Comparison of ENCODE assay signal across 8 cellular contexts in genomic region chr13:106349080-106349841, GRCh38.
DNase-seq lines count a peak whose midpoint lies in the region; ATAC-seq and TF ChIP-seq lines count a peak whose summit lies in the region.

No MANE protein-coding gene starts in this region.

- H3K4me1 ChIP-seq in ES-I3 (ENCODE audit: insufficient read depth, low read length) (peaks cover 27% of the 10 kb centered on the region), esophagus (ENCODE audit: control insufficient read depth in 2 of 2, insufficient read depth in 2 of 2, low read length in 1 of 2) (no peaks in the 10 kb centered on the region), ovary (ENCODE audit: insufficient read depth) (no peaks in the 10 kb centered on the region)

- H3K4me1 Mint-ChIP-seq in activated T-cell treated with anti-CD3 and anti-CD28 coated beads, Interleukin-2, amount 50 U/mL, for 72 hours (ENCODE audit: low read depth) = no peaks in the 10 kb centered on the region

- ATAC-seq in HG03159 (IDR thresholded peaks at IDR 0.05; ENCODE audit: unreplicated experiment) = no peak
- no peak for ATAC-seq in stimulated activated naive CD8-positive, alpha-beta T cell treated with anti-CD3 and anti-CD28 coated beads, Interleukin-15, Interleukin-2, amounts not matched to agents 100 U/mL and 50 U/mL, for 24 hours
- ATAC-seq in activated T-cell treated with anti-CD3 and anti-CD28 coated beads, Interleukin-2, amount 50 U/mL, for 72 hours (replicated peaks in 1 of 2) = no peak

- H3K9me3 Mint-ChIP-seq in activated T-cell treated with anti-CD3 and anti-CD28 coated beads, Interleukin-2, amount 50 U/mL, for 72 hours = no peaks in the 10 kb centered on the region

- DNase-seq in NCI-H510A (lab: John Stamatoyannopoulos, UW) (peak; percentile 59), ovary (peak in 1 of 5 donors; percentile 32), erythroblast (lab: John Stamatoyannopoulos, UW) (no peak)
- DNase-seq in stimulated activated naive CD8-positive, alpha-beta T cell treated with anti-CD3 and anti-CD28 coated beads, Interleukin-15, Interleukin-2, amounts not matched to agents 100 U/mL and 50 U/mL, for 24 hours = no peak
- no peak for DNase-seq in activated T-cell treated with anti-CD3 and anti-CD28 coated beads, Interleukin-2, amount 50 U/mL, for 72 hours

- intact Hi-C loops in ovary (cut with DNase I) = no loop called here

- TF ChIP-seq POLR2A in ovary (IDR thresholded peaks at IDR 0.05) = no peak
- TF ChIP-seq POLR2A in erythroblast (IDR thresholded peaks at IDR 0.05; ENCODE audit: low read length) = no peak

- TF ChIP-seq CTCF in ovary (IDR thresholded peaks at IDR 0.05) = no peak

- peak overlapping the region; percentile 57 to 60 for H3K27ac ChIP-seq in esophagus (ENCODE audit: low read depth in 2 of 2, low read length in 1 of 2)
- H3K27ac ChIP-seq in ovary = no peak overlapping the region

- no peak overlapping the region for H3K4me3 Mint-ChIP-seq in activated T-cell treated with anti-CD3 and anti-CD28 coated beads, Interleukin-2, amount 50 U/mL, for 72 hours

- WGBS in esophagus, 2 donors = 4 to 5% methylated on average over 29 of the region's 29 CpGs
- 5 to 8% (median 6%) methylated on average over 29 of the region's 29 CpGs for WGBS in ovary, 3 donors

- H3K9ac ChIP-seq in ES-I3 (ENCODE audit: low read depth, low read length) = peak overlapping the region; percentile 46; the same call in 1 of the 2 replicates

- no peak for TF ChIP-seq EP300 in ovary (IDR thresholded peaks at IDR 0.05)

- peaks cover 36% of the 10 kb centered on the region for H3K27me3 Mint-ChIP-seq in activated T-cell treated with anti-CD3 and anti-CD28 coated beads, Interleukin-2, amount 50 U/mL, for 72 hours (ENCODE audit: low read depth)

- H3K36me3 Mint-ChIP-seq in activated T-cell treated with anti-CD3 and anti-CD28 coated beads, Interleukin-2, amount 50 U/mL, for 72 hours (ENCODE audit: insufficient read depth in 2 of 2) = no peaks in the 10 kb centered on the region

- no peak overlapping the region for H3K27ac Mint-ChIP-seq in activated T-cell treated with anti-CD3 and anti-CD28 coated beads, Interleukin-2, amount 50 U/mL, for 72 hours

- peak overlapping the region; percentile 12 to 34 for H3K4me3 ChIP-seq in esophagus (ENCODE audit: low read depth in 1 of 2, low read length in 2 of 2)
- peak overlapping the region; percentile 10 for H3K4me3 ChIP-seq in ovary

- H3K9me3 ChIP-seq in ES-I3 (ENCODE audit: control insufficient read depth, insufficient read depth, low read length) (no peaks in the 10 kb centered on the region), esophagus (ENCODE audit: control insufficient read depth in 2 of 2, insufficient read depth in 1 of 2, low read depth in 1 of 2, low read length in 1 of 2) (no peaks in the 10 kb centered on the region), ovary (no peaks in the 10 kb centered on the region)

- no peaks in the 10 kb centered on the region for H3K36me3 ChIP-seq in ES-I3 (ENCODE audit: insufficient read depth, low read length)
- H3K36me3 ChIP-seq in esophagus (ENCODE audit: control insufficient read depth in 2 of 2, insufficient read depth in 2 of 2, low read length in 1 of 2) = no peaks in the 10 kb centered on the region
- no peaks in the 10 kb centered on the region for H3K36me3 ChIP-seq in ovary

- H3K27me3 ChIP-seq in esophagus (ENCODE audit: control insufficient read depth in 1 of 2, insufficient read depth in 2 of 2, low read length in 2 of 2) (no peaks in the 10 kb centered on the region), ovary (no peaks in the 10 kb centered on the region)

Comparison
In these comparisons a context has a peak if more than half of its experiments do, and no peak if none do; other contexts are left out.
1. H3K27ac ChIP-seq: peak in esophagus (2 of 2); none in ovary (0 of 2).